15 cellular contexts compared by ENCODE assay signal in the genomic region with DNA sequence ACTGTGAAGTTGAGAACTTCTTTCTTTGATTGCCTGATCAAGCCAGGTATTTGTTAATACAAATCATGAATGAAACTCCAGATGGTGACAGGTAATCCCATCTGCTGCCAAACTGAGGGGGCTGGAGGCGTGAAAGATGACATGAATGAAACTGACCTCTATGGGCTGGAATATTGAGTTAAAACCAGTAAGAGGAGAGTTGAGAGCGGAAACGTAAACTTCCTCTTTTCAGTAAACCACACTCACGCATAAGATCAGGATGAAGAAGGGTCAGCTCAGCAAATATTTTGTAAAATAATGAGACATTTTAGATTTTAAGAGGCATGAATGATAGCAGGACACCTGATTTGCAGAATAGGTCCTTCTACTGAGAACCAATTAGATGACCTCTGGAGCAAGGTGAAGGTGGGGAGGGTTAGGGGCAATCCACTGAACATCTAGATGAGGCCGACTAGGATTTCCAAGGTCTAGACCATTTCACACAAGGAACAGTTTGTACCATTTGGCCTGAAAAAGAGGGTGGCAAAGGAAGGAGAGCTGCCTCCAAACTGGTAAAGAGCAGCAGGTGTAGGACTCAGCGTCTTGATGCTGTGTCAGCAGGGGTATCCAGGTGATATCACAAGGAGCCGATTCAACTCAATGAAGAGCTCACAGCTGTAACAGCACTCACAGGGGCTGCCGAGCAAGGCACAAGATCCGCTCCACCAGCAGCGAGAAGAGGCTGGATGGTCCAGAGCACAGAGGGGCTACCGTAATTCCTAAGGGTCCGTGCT.
DNase-seq lines count a peak whose midpoint lies in the region; ATAC-seq and TF ChIP-seq lines count a peak whose summit lies in the region.
"Had no signal": no experiment of that assay in that cellular context is flagged by ENCODE, and none has a peak within 500 bp of the region (broad histone marks: within the 10 kb centered on the region; RNA-seq: fewer than 3 reads in every experiment).

No MANE protein-coding gene starts in this region.

- POLR2A ChIA-PET in OCI-LY7 (lab: Charles Lee) (interaction anchor here (0.6 to 1.0 kb wide), 3 partner anchors 19 to 414 kb away, joined by 3 to 4 read pairs (median 3); no protein-coding TSS in a partner anchor), WTC11 (lab: Charles Lee) (no interaction called here)

- H2AFZ ChIP-seq in OCI-LY7 (ENCODE audit: low read length): no peak overlapping the region

- peak; percentile 80 for ATAC-seq in GM19463 (IDR thresholded peaks at IDR 0.05; ENCODE audit: unreplicated experiment)
- ATAC-seq in HG03342 (IDR thresholded peaks at IDR 0.05; ENCODE audit: unreplicated experiment): peak; percentile 90
- ATAC-seq in WTC11: no peak
- no peak for ATAC-seq in GM21529 (IDR thresholded peaks at IDR 0.05; ENCODE audit: unreplicated experiment)
- no peak for ATAC-seq in GM21528 (IDR thresholded peaks at IDR 0.05; ENCODE audit: low FRiP score, unreplicated experiment)
- no peak for ATAC-seq in stimulated activated memory B cell treated with anti-CD40 and anti-IgM and Interleukin-4, amounts not matched to agents 10 μg/mL and 1 μg/mL and 100 μg/mL, for 72 hours
- ATAC-seq: heart right ventricle, left lung had no signal

- no peaks in the 10 kb centered on the region for H3K4me1 ChIP-seq in OCI-LY7 (ENCODE audit: insufficient read depth, low read length, poor library complexity, severe bottlenecking)
- H3K4me1 ChIP-seq: breast epithelium, left lung had no signal

- no peaks in the 10 kb centered on the region for H3K9me2 ChIP-seq in OCI-LY7 (ENCODE audit: insufficient read depth, low read length)

- no peak overlapping the region for H3K4me3 Mint-ChIP-seq in WTC11
- H3K4me3 Mint-ChIP-seq in stimulated activated memory B cell treated with anti-CD40 and anti-IgM and Interleukin-4, amounts not matched to agents 10 μg/mL and 1 μg/mL and 100 μg/mL, for 72 hours: no peak overlapping the region
- H3K4me3 Mint-ChIP-seq: nephron had no signal

- DNase-seq in CD1c-positive myeloid dendritic cell (ENCODE audit: extremely low spot score) (peak; percentile 57), OCI-LY7 (ENCODE audit: low spot score) (peak; percentile 26), WTC11 (ENCODE audit: low spot score) (no peak)
- DNase-seq: heart right ventricle, Karpas-422, left lung, sigmoid colon had no signal

- H3K4me2 ChIP-seq in OCI-LY7 (ENCODE audit: low read length): no peak overlapping the region

- H3K27ac Mint-ChIP-seq in WTC11: no peak overlapping the region
- no peak overlapping the region for H3K27ac Mint-ChIP-seq in stimulated activated memory B cell treated with anti-CD40 and anti-IgM and Interleukin-4, amounts not matched to agents 10 μg/mL and 1 μg/mL and 100 μg/mL, for 72 hours

- no TSS peak for BruUV-seq in OCI-LY7 (replicated peaks; lab: Mats Ljungman, UMichigan)

- intact Hi-C loops in OCI-LY7 (cut with micrococcal nuclease; ENCODE audit: unreplicated experiment): no loop called here

- no peaks in the 10 kb centered on the region for H4K20me1 ChIP-seq in OCI-LY7 (ENCODE audit: insufficient read depth, low read length)

- no peak overlapping the region for H3K4me3 ChIP-seq in OCI-LY7 (ENCODE audit: low read depth, low read length, poor library complexity, severe bottlenecking)
- H3K4me3 ChIP-seq: breast epithelium, heart right ventricle, left lung, sigmoid colon, tibial nerve had no signal

- H3K9me3 ChIP-seq in OCI-LY7 (ENCODE audit: low read length): no peaks in the 10 kb centered on the region
- H3K9me3 ChIP-seq: breast epithelium, heart right ventricle, left lung, sigmoid colon, tibial nerve had no signal

- CTCF ChIA-PET in OCI-LY7 (lab: Charles Lee; ENCODE audit: unreplicated experiment): no interaction called here
- CTCF ChIA-PET in WTC11 (lab: Charles Lee): no interaction called here

- H3K27ac ChIP-seq in OCI-LY7 (ENCODE audit: low read depth, low read length, poor library complexity, severe bottlenecking): no peak overlapping the region
- H3K27ac ChIP-seq: breast epithelium, left lung, sigmoid colon, tibial nerve had no signal

- TF ChIP-seq CTCF in OCI-LY7 (conservative IDR thresholded peaks at IDR 0.05; ENCODE audit: low read length): no peak
- TF ChIP-seq CTCF in WTC11 (IDR thresholded peaks at IDR 0.05): no peak

- H3K36me3 Mint-ChIP-seq in WTC11: peaks cover 23% of the 10 kb centered on the region
- peaks cover 29% of the 10 kb centered on the region for H3K36me3 Mint-ChIP-seq in stimulated activated memory B cell treated with anti-CD40 and anti-IgM and Interleukin-4, amounts not matched to agents 10 μg/mL and 1 μg/mL and 100 μg/mL, for 72 hours

- no peaks in the 10 kb centered on the region for H3K36me3 ChIP-seq in OCI-LY7 (ENCODE audit: insufficient read depth, low read length)
- H3K36me3 ChIP-seq: breast epithelium, heart right ventricle, left lung, sigmoid colon, tibial nerve had no signal

- peaks cover 8% of the 10 kb centered on the region for H3K4me1 Mint-ChIP-seq in WTC11
- H3K4me1 Mint-ChIP-seq in stimulated activated memory B cell treated with anti-CD40 and anti-IgM and Interleukin-4, amounts not matched to agents 10 μg/mL and 1 μg/mL and 100 μg/mL, for 72 hours: peaks cover 8% of the 10 kb centered on the region

- H3K9me3 Mint-ChIP-seq in WTC11: peaks cover 4% of the 10 kb centered on the region; the same call in 1 of the 2 replicates
- H3K9me3 Mint-ChIP-seq in stimulated activated memory B cell treated with anti-CD40 and anti-IgM and Interleukin-4, amounts not matched to agents 10 μg/mL and 1 μg/mL and 100 μg/mL, for 72 hours: peaks cover 3% of the 10 kb centered on the region
- H3K9me3 Mint-ChIP-seq: nephron had no signal

- H3K79me2 ChIP-seq in OCI-LY7 (ENCODE audit: insufficient read depth, low read depth, low read length): no peaks in the 10 kb centered on the region

- no peaks in the 10 kb centered on the region for H3K27me3 Mint-ChIP-seq in WTC11 (ENCODE audit: low read depth)
- no peaks in the 10 kb centered on the region for H3K27me3 Mint-ChIP-seq in stimulated activated memory B cell treated with anti-CD40 and anti-IgM and Interleukin-4, amounts not matched to agents 10 μg/mL and 1 μg/mL and 100 μg/mL, for 72 hours

TF ChIP-seq in WTC11, 78 proteins besides CTCF, POLR2A, EP300 and RAD21 (continues in another document):
- no peak for TF ChIP-seq HMGA2 (CRISPR knock-in tag; IDR thresholded peaks at IDR 0.05)
- TF ChIP-seq, protein P1, sequence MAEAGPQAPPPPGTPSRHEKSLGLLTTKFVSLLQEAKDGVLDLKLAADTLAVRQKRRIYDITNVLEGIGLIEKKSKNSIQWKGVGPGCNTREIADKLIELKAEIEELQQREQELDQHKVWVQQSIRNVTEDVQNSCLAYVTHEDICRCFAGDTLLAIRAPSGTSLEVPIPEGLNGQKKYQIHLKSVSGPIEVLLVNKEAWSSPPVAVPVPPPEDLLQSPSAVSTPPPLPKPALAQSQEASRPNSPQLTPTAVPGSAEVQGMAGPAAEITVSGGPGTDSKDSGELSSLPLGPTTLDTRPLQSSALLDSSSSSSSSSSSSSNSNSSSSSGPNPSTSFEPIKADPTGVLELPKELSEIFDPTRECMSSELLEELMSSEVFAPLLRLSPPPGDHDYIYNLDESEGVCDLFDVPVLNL (CRISPR knock-in tag; IDR thresholded peaks at IDR 0.05; ENCODE audit: borderline replicate concordance, low read depth): no peak
- TF ChIP-seq IRF2 (CRISPR knock-in tag; IDR thresholded peaks at IDR 0.05; ENCODE audit: borderline replicate concordance, low read depth): no peak
- TF ChIP-seq, protein P2, sequence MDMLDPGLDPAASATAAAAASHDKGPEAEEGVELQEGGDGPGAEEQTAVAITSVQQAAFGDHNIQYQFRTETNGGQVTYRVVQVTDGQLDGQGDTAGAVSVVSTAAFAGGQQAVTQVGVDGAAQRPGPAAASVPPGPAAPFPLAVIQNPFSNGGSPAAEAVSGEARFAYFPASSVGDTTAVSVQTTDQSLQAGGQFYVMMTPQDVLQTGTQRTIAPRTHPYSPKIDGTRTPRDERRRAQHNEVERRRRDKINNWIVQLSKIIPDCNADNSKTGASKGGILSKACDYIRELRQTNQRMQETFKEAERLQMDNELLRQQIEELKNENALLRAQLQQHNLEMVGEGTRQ (CRISPR knock-in tag; IDR thresholded peaks at IDR 0.05): no peak
- no peak for TF ChIP-seq ZNF219 (CRISPR knock-in tag; IDR thresholded peaks at IDR 0.05; ENCODE audit: borderline replicate concordance)
- TF ChIP-seq GTF2I (CRISPR knock-in tag; conservative IDR thresholded peaks at IDR 0.05): no peak
- TF ChIP-seq ZBTB21 (CRISPR knock-in tag; IDR thresholded peaks at IDR 0.05; ENCODE audit: borderline replicate concordance): no peak
- TF ChIP-seq JUN (CRISPR knock-in tag; IDR thresholded peaks at IDR 0.05): no peak
- no peak for TF ChIP-seq EMX1 (CRISPR knock-in tag; IDR thresholded peaks at IDR 0.05)
- TF ChIP-seq MYBL2 (CRISPR knock-in tag; IDR thresholded peaks at IDR 0.05): no peak
- TF ChIP-seq, protein P3, sequence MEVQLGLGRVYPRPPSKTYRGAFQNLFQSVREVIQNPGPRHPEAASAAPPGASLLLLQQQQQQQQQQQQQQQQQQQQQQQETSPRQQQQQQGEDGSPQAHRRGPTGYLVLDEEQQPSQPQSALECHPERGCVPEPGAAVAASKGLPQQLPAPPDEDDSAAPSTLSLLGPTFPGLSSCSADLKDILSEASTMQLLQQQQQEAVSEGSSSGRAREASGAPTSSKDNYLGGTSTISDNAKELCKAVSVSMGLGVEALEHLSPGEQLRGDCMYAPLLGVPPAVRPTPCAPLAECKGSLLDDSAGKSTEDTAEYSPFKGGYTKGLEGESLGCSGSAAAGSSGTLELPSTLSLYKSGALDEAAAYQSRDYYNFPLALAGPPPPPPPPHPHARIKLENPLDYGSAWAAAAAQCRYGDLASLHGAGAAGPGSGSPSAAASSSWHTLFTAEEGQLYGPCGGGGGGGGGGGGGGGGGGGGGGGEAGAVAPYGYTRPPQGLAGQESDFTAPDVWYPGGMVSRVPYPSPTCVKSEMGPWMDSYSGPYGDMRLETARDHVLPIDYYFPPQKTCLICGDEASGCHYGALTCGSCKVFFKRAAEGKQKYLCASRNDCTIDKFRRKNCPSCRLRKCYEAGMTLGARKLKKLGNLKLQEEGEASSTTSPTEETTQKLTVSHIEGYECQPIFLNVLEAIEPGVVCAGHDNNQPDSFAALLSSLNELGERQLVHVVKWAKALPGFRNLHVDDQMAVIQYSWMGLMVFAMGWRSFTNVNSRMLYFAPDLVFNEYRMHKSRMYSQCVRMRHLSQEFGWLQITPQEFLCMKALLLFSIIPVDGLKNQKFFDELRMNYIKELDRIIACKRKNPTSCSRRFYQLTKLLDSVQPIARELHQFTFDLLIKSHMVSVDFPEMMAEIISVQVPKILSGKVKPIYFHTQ (CRISPR knock-in tag; IDR thresholded peaks at IDR 0.05): no peak
- no peak for TF ChIP-seq FOXP1 (CRISPR knock-in tag; IDR thresholded peaks at IDR 0.05; ENCODE audit: borderline replicate concordance)
- TF ChIP-seq RELA (CRISPR knock-in tag; IDR thresholded peaks at IDR 0.05; ENCODE audit: borderline replicate concordance): no peak
- no peak for TF ChIP-seq JAZF1 (CRISPR knock-in tag; IDR thresholded peaks at IDR 0.05)
- TF ChIP-seq NFATC4 (CRISPR knock-in tag; IDR thresholded peaks at IDR 0.05): no peak
- no peak for TF ChIP-seq FOXJ3 (CRISPR knock-in tag; IDR thresholded peaks at IDR 0.05; ENCODE audit: borderline replicate concordance)

Comparison
In these comparisons a context has a peak if more than half of its experiments do, and no peak if none do; other contexts are left out.
1. ATAC-seq: peak in GM19463 (single experiment) and HG03342 (single experiment); none in WTC11 (single experiment), GM21529 (single experiment), GM21528 (single experiment) and stimulated activated memory B cell treated with anti-CD40 and anti-IgM and Interleukin-4, amounts not matched to agents 10 μg/mL and 1 μg/mL and 100 μg/mL, for 72 hours (single experiment).